In the genomic region with DNA sequence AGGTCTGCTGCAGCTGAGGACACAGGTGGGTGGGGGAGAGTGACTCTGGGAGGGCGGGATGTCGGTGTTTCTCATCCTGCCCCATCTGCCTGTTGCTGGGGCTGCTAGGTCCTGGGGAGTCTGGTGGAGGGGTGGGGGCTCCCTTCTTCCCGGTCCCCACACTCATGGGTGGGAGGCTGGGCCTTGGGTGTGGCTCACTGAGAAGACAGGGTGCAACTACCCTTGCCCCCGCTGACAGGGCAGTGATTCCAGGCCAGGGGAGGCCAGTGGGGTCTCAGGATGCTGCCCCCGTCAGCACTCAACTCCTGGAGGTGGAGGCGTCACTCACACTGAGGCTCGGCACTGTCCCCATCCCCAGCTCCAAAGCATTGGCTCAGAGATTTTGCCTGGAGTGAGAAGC, we compare ENCODE assay signal across 22 cellular contexts. TPM values are rescaled to one million over a fixed set of nuclear protein-coding genes. Genes with fewer than 3 reads are reported as not detected.
DNase-seq lines count a peak whose midpoint lies in the region; ATAC-seq and TF ChIP-seq lines count a peak whose summit lies in the region.
"Had no signal": no experiment of that assay in that cellular context is flagged by ENCODE, and none has a peak within 500 bp of the region (broad histone marks: within the 10 kb centered on the region; RNA-seq: fewer than 3 reads in every experiment).

No MANE protein-coding gene starts in this region.

- H3K9me3 ChIP-seq in DND-41 (ENCODE audit: insufficient read depth, low read length, severe bottlenecking): no peaks in the 10 kb centered on the region
- H3K9me3 ChIP-seq in colonic mucosa: no peaks in the 10 kb centered on the region
- H3K9me3 ChIP-seq: MG63 had no signal

- no peak overlapping the region for H3K4me3 ChIP-seq in DND-41 (ENCODE audit: low read depth in 1 of 2, low read length in 2 of 2)
- no peak overlapping the region for H3K4me3 ChIP-seq in colonic mucosa
- H3K4me3 ChIP-seq: K562, MG63 had no signal

- intact Hi-C loops in colonic mucosa (cut with DNase I): no loop called here

- H3K27ac ChIP-seq in DND-41 (ENCODE audit: low read length): no peak overlapping the region
- H3K27ac ChIP-seq in colonic mucosa: no peak overlapping the region
- H3K27ac ChIP-seq: HL-60 had no signal

- 0 out of 2 replicates have a peak, but pooled peaks cover 3% of the 10 kb centered on the region for H4K20me1 ChIP-seq in DND-41 (ENCODE audit: insufficient read depth, low read length)

- TF ChIP-seq CTCF in DND-41 (IDR thresholded peaks at IDR 0.05; ENCODE audit: borderline replicate concordance, extremely low read depth, low read length, poor library complexity, severe bottlenecking) (no peak), colonic mucosa (IDR thresholded peaks at IDR 0.05) (no peak)

- no peak overlapping the region for H2AFZ ChIP-seq in DND-41 (ENCODE audit: low read depth, low read length)

- no peak overlapping the region for H3K9ac ChIP-seq in DND-41 (ENCODE audit: low read depth, low read length)
- no peak overlapping the region for H3K9ac ChIP-seq in colonic mucosa (ENCODE audit: low read depth in 2 of 2, low read length in 2 of 2)

- no peaks in the 10 kb centered on the region for H3K36me3 ChIP-seq in DND-41 (ENCODE audit: insufficient read depth, low read length)
- H3K36me3 ChIP-seq in colonic mucosa: no peaks in the 10 kb centered on the region
- H3K36me3 ChIP-seq: MG63 had no signal

- in situ Hi-C loops in ACHN (cut with HindIII; ENCODE audit: low pct_ligation_motif_present, low pct_unique_long_range_greater_than_20kb, low sequenced_read_pairs): no loop called here

- no peaks in the 10 kb centered on the region for H3K79me2 ChIP-seq in DND-41 (ENCODE audit: insufficient read depth, low read length)

- peak; percentile 31; the same call in 1 of the 3 replicates for ATAC-seq in DND-41 (ENCODE audit: insufficient read depth, low read depth)
- ATAC-seq in HG02571 (IDR thresholded peaks at IDR 0.05; ENCODE audit: unreplicated experiment): no peak
- ATAC-seq: HepG2, K562, Panc1 had no signal

- H3K27me3 ChIP-seq in DND-41 (ENCODE audit: insufficient read depth, low read length, poor library complexity) (peaks cover 3% of the 10 kb centered on the region), colonic mucosa (peaks cover 6% of the 10 kb centered on the region)
- H3K27me3 ChIP-seq: MG63 had no signal

- H3K4me2 ChIP-seq in DND-41 (ENCODE audit: insufficient read depth, low read length): no peak overlapping the region

- H3K4me1 ChIP-seq in DND-41 (ENCODE audit: insufficient read depth, low read length) (peaks cover 13% of the 10 kb centered on the region), colonic mucosa (peaks cover 1% of the 10 kb centered on the region)

- DNase-seq in activated T-cell treated with anti-CD3 and anti-CD28 coated beads, Interleukin-2, amount 50 U/mL, for 1 hour: peak; percentile 13
- DNase-seq in activated T-cell treated with anti-CD3 and anti-CD28 coated beads, Interleukin-2, amount 50 U/mL, for 48 hours: no peak
- DNase-seq in DND-41: no peak
- peak; percentile 12 for DNase-seq in colonic mucosa
- DNase-seq in mesenteric fat pad (ENCODE audit: low spot score): peak; percentile 78
- DNase-seq in ACHN: no peak
- DNase-seq: DMS53, EL, GF-D8, MG63, NCI-H1417, NCI-H1694 treated with DMSO at 0.1 percent for 48 hours, NCI-H2081 treated with DMSO at 0.1 percent for 48 hours, NCI-H2171 treated with DMSO at 0.1 percent for 48 hours, NCI-H524 treated with DMSO at 0.1 percent for 48 hours, NCI-H82 had no signal

RNA-seq across cellular contexts. Expression of gene NFATC1, which starts 7.7 kb away (rescaled TPM):
- total RNA-seq in colonic mucosa: 1 to 10 TPM; 1.6 to 4.3 TPM
- total RNA-seq in mesenteric fat pad: 35.4 TPM
- total RNA-seq: HepG2, HT-29 had no signal

Comparison
In these comparisons a context has a peak if more than half of its experiments do, and no peak if none do; other contexts are left out.
1. DNase-seq: peak in activated T-cell treated with anti-CD3 and anti-CD28 coated beads, Interleukin-2, amount 50 U/mL, for 1 hour (single experiment), colonic mucosa (single experiment) and mesenteric fat pad (single experiment); none in activated T-cell treated with anti-CD3 and anti-CD28 coated beads, Interleukin-2, amount 50 U/mL, for 48 hours (0 of 2), DND-41 (single experiment) and ACHN (single experiment).